ENCODE assay signal across 14 cellular contexts in genomic region chr3:195177432-195178123, GRCh38.
DNase-seq lines count a peak whose midpoint lies in the region; ATAC-seq, FAIRE-seq and TF ChIP-seq lines count a peak whose summit lies in the region.
"Had no signal": no experiment of that assay in that cellular context is flagged by ENCODE, and none has a peak within 500 bp of the region (broad histone marks: within the 10 kb centered on the region; RNA-seq: fewer than 3 reads in every experiment).

No MANE protein-coding gene starts in this region.

- peaks cover 83% of the 10 kb centered on the region for H3K4me1 Mint-ChIP-seq in endothelial cell (ENCODE audit: unreplicated experiment)
- no peaks in the 10 kb centered on the region for H3K4me1 Mint-ChIP-seq in Caco-2 (ENCODE audit: low read depth, unreplicated experiment)

- H2AFZ ChIP-seq in smooth muscle cell (ENCODE audit: low read depth), result no peak overlapping the region
- H2AFZ ChIP-seq: GM23338 had no signal

- DNase-seq in heart left ventricle (no peak), right atrium auricular region (ENCODE audit: low spot score) (no peak), endothelial cell (ENCODE audit: low spot score) (no peak), smooth muscle cell (lab: John Stamatoyannopoulos, UW; ENCODE audit: unreplicated experiment) (no peak), Caco-2 (no peak), HTR-8/SVneo (ENCODE audit: insufficient read length, low spot score) (no peak)
- DNase-seq: NCI-H1694, NCI-H748 treated with DMSO at 0.1 percent for 48 hours had no signal

- no peaks in the 10 kb centered on the region for H3K79me2 ChIP-seq in smooth muscle cell (ENCODE audit: low read depth)

- H3K4me3 Mint-ChIP-seq in endothelial cell (ENCODE audit: unreplicated experiment), result peak overlapping the region; percentile 37
- H3K4me3 Mint-ChIP-seq in Caco-2 (ENCODE audit: unreplicated experiment), result no peak overlapping the region
- H3K4me3 Mint-ChIP-seq: GM23338 had no signal

- peaks cover 9% of the 10 kb centered on the region for H3F3A ChIP-seq in smooth muscle cell (ENCODE audit: low read depth)

- CTCF ChIA-PET in Caco-2 (lab: Charles Lee), result no interaction called here

- H4K20me1 ChIP-seq in smooth muscle cell (ENCODE audit: low read depth), result no peaks in the 10 kb centered on the region

- intact Hi-C loops in heart left ventricle (cut with DNase I) (loop anchor here in 1 of 10 donors (2.0 kb wide), 1 partner anchor 23 kb away; no protein-coding TSS in a partner anchor), Caco-2 (cut with micrococcal nuclease; ENCODE audit: unreplicated experiment) (no loop called here)

- H3K9ac ChIP-seq in smooth muscle cell (ENCODE audit: low read depth), result no peak overlapping the region

- H3K27ac Mint-ChIP-seq in endothelial cell (ENCODE audit: unreplicated experiment), result peak overlapping the region; percentile 42
- H3K27ac Mint-ChIP-seq in Caco-2 (ENCODE audit: unreplicated experiment), result no peak overlapping the region
- H3K27ac Mint-ChIP-seq: GM23338 had no signal

- ATAC-seq in heart left ventricle, result no peak
- ATAC-seq: GM23338, HCT116 had no signal

- no TSS peak for BruUV-seq in Caco-2 (replicated peaks; lab: Mats Ljungman, UMichigan)

- H3K27me3 Mint-ChIP-seq in endothelial cell (ENCODE audit: unreplicated experiment) (peaks cover 16% of the 10 kb centered on the region), Caco-2 (ENCODE audit: insufficient read depth, unreplicated experiment) (no peaks in the 10 kb centered on the region)

- H3K4me1 ChIP-seq in heart left ventricle (peaks cover 3 to 64% (median 53%) of the 10 kb centered on the region in 12 donors), right atrium auricular region (peaks cover 0 to 46% of the 10 kb centered on the region in 2 donors), smooth muscle cell (ENCODE audit: low read depth) (peaks cover 17% of the 10 kb centered on the region), Caco-2 (no peaks in the 10 kb centered on the region)

- peak overlapping the region; percentile 54 for H3K4me2 ChIP-seq in smooth muscle cell
- H3K4me2 ChIP-seq: GM23338 had no signal

- H3K36me3 ChIP-seq in heart left ventricle (no peaks in the 10 kb centered on the region), right atrium auricular region (peaks cover 4% of the 10 kb centered on the region), smooth muscle cell (ENCODE audit: low read depth) (no peaks in the 10 kb centered on the region), Caco-2 (ENCODE audit: control insufficient read depth, insufficient read depth, low read length) (no peaks in the 10 kb centered on the region)

- H3K27me3 ChIP-seq in heart left ventricle (no peaks in the 10 kb centered on the region), right atrium auricular region (no peaks in the 10 kb centered on the region), smooth muscle cell (ENCODE audit: low read depth) (no peaks in the 10 kb centered on the region), Caco-2 (replicated peaks; ENCODE audit: control insufficient read depth, insufficient read depth, low read length) (no peaks in the 10 kb centered on the region)

- peaks cover 16% of the 10 kb centered on the region for H3K36me3 Mint-ChIP-seq in endothelial cell (ENCODE audit: low read depth, unreplicated experiment)
- H3K36me3 Mint-ChIP-seq in Caco-2 (ENCODE audit: insufficient read depth, unreplicated experiment), result no peaks in the 10 kb centered on the region

- H3K27ac ChIP-seq in heart left ventricle (peak overlapping the region in 7 of 12 donors; percentile 61 to 91 (median 85)), right atrium auricular region (no peak overlapping the region), VCaP (peak overlapping the region; percentile 76), smooth muscle cell (ENCODE audit: low read depth) (peak overlapping the region; percentile 60)

- POLR2A ChIA-PET in Caco-2 (lab: Charles Lee), result no interaction called here

- TF ChIP-seq POLR2A in heart left ventricle (IDR thresholded peaks at IDR 0.05), result no peak

- H3K9me3 Mint-ChIP-seq in endothelial cell (ENCODE audit: unreplicated experiment) (no peaks in the 10 kb centered on the region), Caco-2 (ENCODE audit: unreplicated experiment) (no peaks in the 10 kb centered on the region)
- H3K9me3 Mint-ChIP-seq: GM23338 had no signal

- H3K4me3 ChIP-seq in heart left ventricle, result peak overlapping the region in 2 of 12 donors; percentile 15 to 36
- H3K4me3 ChIP-seq in right atrium auricular region, result peak overlapping the region in 1 of 2 donors; percentile 13
- H3K4me3 ChIP-seq in smooth muscle cell, result no peak overlapping the region
- H3K4me3 ChIP-seq in Caco-2 (ENCODE audit: low read depth, low read length), result no peak overlapping the region
- H3K4me3 ChIP-seq: GM23338 had no signal

- WGBS in heart left ventricle, 4 donors, result 94 to 97% (median 96%) methylated on average over 6 of the region's 6 CpGs
- 92% methylated on average over 6 of the region's 6 CpGs for WGBS in smooth muscle cell (ENCODE audit: low lambda C conversion rate)

- TF ChIP-seq CTCF in heart left ventricle (IDR thresholded peaks at IDR 0.05) (no peak), right atrium auricular region (IDR thresholded peaks at IDR 0.05) (no peak), VCaP (conservative IDR thresholded peaks at IDR 0.05) (no peak), endothelial cell (IDR thresholded peaks at IDR 0.05; ENCODE audit: unreplicated experiment) (no peak), smooth muscle cell (IDR thresholded peaks at IDR 0.05; ENCODE audit: borderline replicate concordance, insufficient read depth, poor library complexity, severe bottlenecking) (no peak), Caco-2 (IDR thresholded peaks at IDR 0.05; ENCODE audit: insufficient read depth in 1 of 2, low read depth in 1 of 2, low read length in 1 of 2, severe bottlenecking in 1 of 2, unreplicated experiment in 1 of 2) (no peak)

- H3K9me3 ChIP-seq in heart left ventricle (no peaks in the 10 kb centered on the region), right atrium auricular region (no peaks in the 10 kb centered on the region), smooth muscle cell (replicated peaks; ENCODE audit: low read depth) (no peaks in the 10 kb centered on the region), Caco-2 (no peaks in the 10 kb centered on the region)

- FAIRE-seq in HTR-8/SVneo (lab: Jason Lieb, UNC), result no peak
- FAIRE-seq: GM12892, GM18507, RCC 7860 had no signal

Comparison
In these comparisons a context has a peak if more than half of its experiments do, and no peak if none do; other contexts are left out.
1. H3K27ac ChIP-seq: peak in heart left ventricle (7 of 12), VCaP (single experiment) and smooth muscle cell (single experiment); none in right atrium auricular region (0 of 2).